ENCODE assay signal across 1 cellular context in the genomic region with DNA sequence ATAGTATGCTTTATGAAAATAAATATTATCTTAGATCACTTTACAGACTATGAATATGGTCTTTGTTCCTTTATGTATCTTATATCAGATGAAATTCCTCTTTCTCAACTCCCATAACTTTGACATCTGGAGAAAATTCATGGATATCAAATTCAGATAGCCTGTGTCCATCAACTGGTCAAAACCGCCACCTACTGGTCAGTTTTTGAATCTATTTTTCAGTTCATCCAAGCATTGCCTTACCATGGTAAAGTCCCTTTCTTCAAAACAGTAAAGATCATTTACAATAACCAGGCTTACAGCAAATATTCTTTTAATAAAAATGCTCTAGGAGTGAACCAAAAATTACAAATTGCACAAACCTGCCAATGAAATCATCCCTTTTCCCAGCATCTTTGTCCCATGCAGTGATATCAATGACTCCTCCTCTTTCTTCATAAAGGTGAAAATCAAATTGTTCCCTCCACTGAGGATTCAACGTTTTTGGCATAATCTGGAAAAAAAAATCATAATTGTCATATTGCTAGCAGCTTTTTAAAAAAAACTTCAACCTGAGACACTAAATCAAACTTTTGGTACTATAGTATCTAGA.
TF ChIP-seq lines count a peak whose summit lies in the region.

No MANE protein-coding gene starts in this region.

TF ChIP-seq in GM23338, 12 proteins besides CTCF, POLR2A, EP300 and RAD21 (continued from another document):
- no peak for TF ChIP-seq ZNF462 (CRISPR knock-in tag; IDR thresholded peaks at IDR 0.05)
- TF ChIP-seq EZH2 (IDR thresholded peaks at IDR 0.05; ENCODE audit: low read depth, unreplicated experiment) = no peak
- TF ChIP-seq EZH2phosphoT487 (IDR thresholded peaks at IDR 0.05; ENCODE audit: unreplicated experiment) = no peak
- no peak for TF ChIP-seq ZNF114 (CRISPR knock-in tag; IDR thresholded peaks at IDR 0.05)
